ENCODE assay signal across 24 cellular contexts in genomic region chr1:4362314-4363044, GRCh38.
"Had no signal": no experiment of that assay in that cellular context is flagged by ENCODE, and none has a peak within 500 bp of the region (broad histone marks: within the 10 kb centered on the region; RNA-seq: fewer than 3 reads in every experiment).

No MANE protein-coding gene starts in this region.

- H3K9me3 ChIP-seq: neutrophil, psoas muscle, tibial artery, uterus had no signal

- FAIRE-seq: endometrium, frontal cortex, islet of Langerhans had no signal

- DNase-seq: dorsolateral prefrontal cortex; effector memory CD4-positive, alpha-beta T cell; heart left ventricle; hippocampal formation; kidney glomerular epithelial cell; mesendoderm; naive thymus-derived CD4-positive, alpha-beta T cell; nephron progenitor cell; psoas muscle; retina; spleen; stimulated activated CD4-positive, alpha-beta T cell treated with anti-CD3 and anti-CD28 coated beads, Interleukin-15, amount 100 ng/mL, for 24 hours; stimulated activated CD4-positive, alpha-beta T cell treated with anti-CD3 and anti-CD28 coated beads, Interleukin-1b, Interleukin-23, amount 100 ng/mL, for 48 hours; stimulated activated CD4-positive, alpha-beta T cell treated with anti-CD3 and anti-CD28 coated beads, Interleukin-4, amount 100 ng/mL, for 24 hours; tibial artery; uterus had no signal

- H3K27ac ChIP-seq: dorsolateral prefrontal cortex, heart left ventricle, neutrophil, psoas muscle, spleen, tibial artery, upper lobe of left lung, uterus had no signal

- H3K27me3 ChIP-seq: neutrophil, upper lobe of left lung, uterus had no signal

- H3K4me3 ChIP-seq: dorsolateral prefrontal cortex, heart left ventricle, psoas muscle, spleen, tibial artery, upper lobe of left lung, uterus had no signal

- H3K36me3 ChIP-seq: heart left ventricle, neutrophil, spleen, tibial artery, upper lobe of left lung, uterus had no signal

- ATAC-seq: esophagus mucosa; heart left ventricle; naive thymus-derived CD4-positive, alpha-beta T cell; psoas muscle; sciatic nerve; stimulated activated memory B cell treated with anti-CD40 and anti-IgM and Interleukin-4, amounts not matched to agents 10 μg/mL and 1 μg/mL and 100 μg/mL, for 72 hours had no signal

- H3K4me1 ChIP-seq: heart left ventricle, psoas muscle, spleen, tibial artery, upper lobe of left lung, uterus had no signal
